In the genomic region with DNA sequence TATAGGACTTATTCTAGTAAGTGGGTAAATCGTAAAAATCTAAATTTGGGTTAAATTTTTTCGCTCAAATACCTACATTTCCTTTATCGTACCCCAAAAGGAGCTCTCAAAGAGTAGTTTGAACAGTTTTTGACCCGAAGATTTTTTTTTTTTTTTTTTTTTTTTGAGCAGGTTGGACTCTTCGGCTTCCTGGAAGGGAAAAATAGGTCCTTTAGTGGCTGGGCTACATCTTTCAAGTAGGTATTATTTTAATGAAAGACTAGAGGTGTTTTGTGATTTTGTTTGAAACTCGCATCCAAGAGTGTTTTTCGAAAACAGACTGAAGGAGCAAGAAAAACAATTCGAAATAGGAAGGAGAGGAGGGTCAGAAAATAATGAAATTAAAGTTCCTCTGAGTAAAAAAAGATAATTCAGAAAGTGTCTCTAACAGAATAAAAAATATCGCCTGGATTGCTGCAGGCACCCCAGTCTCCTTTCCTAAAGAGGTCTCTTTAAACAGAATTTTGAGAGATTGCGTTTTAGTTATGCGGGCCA, we compare ENCODE assay signal across 8 cellular contexts. TPM values are rescaled to one million over a fixed set of nuclear protein-coding genes. Genes with fewer than 3 reads are reported as not detected.
DNase-seq lines count a peak whose midpoint lies in the region; ATAC-seq, FAIRE-seq and TF ChIP-seq lines count a peak whose summit lies in the region.

No MANE protein-coding gene starts in this region.

- in situ Hi-C loops in astrocyte of the cerebellum (cut with HindIII; ENCODE audit: low sequenced_read_pairs): loop anchor here (25.0 kb wide), 1 partner anchor 336 kb away; no protein-coding TSS in a partner anchor

- no peak for DNase-seq in BJ (ENCODE audit: low read depth)
- no peak for DNase-seq in astrocyte of the cerebellum (ENCODE audit: low read depth)
- DNase-seq in lower leg skin (ENCODE audit: low spot score in 2 of 2): no peak
- DNase-seq in OCI-M2 (lab: John Stamatoyannopoulos, UW; ENCODE audit: unreplicated experiment): no peak
- DNase-seq in urothelium cell line (ENCODE audit: low spot score): no peak

- H3K9me3 ChIP-seq in HUES48 (ENCODE audit: control insufficient read depth, insufficient read depth, low read length): no peaks in the 10 kb centered on the region

- H3K9ac ChIP-seq in HUES48 (ENCODE audit: low read depth, low read length): peak overlapping the region; percentile 80; the same call in 1 of the 2 replicates

- H3K4me3 ChIP-seq in BJ (ENCODE audit: low read depth, low read length): peak overlapping the region; percentile 89
- H3K4me3 ChIP-seq in HUES48 (ENCODE audit: low read depth, low read length): peak overlapping the region; percentile 79
- H3K4me3 ChIP-seq in astrocyte of the cerebellum (ENCODE audit: low read depth, low read length): peak overlapping the region; percentile 66
- H3K4me3 ChIP-seq in lower leg skin (ENCODE audit: low read depth, poor library complexity, severe bottlenecking): peak overlapping the region; percentile 67
- peak overlapping the region; percentile 77 for H3K4me3 ChIP-seq in urinary bladder (ENCODE audit: low read depth, low read length)

- TF ChIP-seq CTCF in BJ (IDR thresholded peaks at IDR 0.05; ENCODE audit: insufficient read depth, low read depth, low read length) (no peak), astrocyte of the cerebellum (IDR thresholded peaks at IDR 0.05; ENCODE audit: low read depth, low read length, missing control alignments) (no peak), lower leg skin (IDR thresholded peaks at IDR 0.05) (no peak)

- WGBS in lower leg skin, 2 donors: 7 to 8% methylated on average over 11 of the region's 11 CpGs
- whole genome bisulfite sequencing in urinary bladder: 20% methylated on average over 11 of the region's 11 CpGs

- peak overlapping the region; percentile 97 for H3K27ac ChIP-seq in HUES48 (ENCODE audit: low read depth, low read length)
- peak overlapping the region; percentile 100 for H3K27ac ChIP-seq in urinary bladder (ENCODE audit: low read depth)

- H3K27me3 ChIP-seq in BJ (ENCODE audit: control insufficient read depth, insufficient read depth, low read length) (no peaks in the 10 kb centered on the region), HUES48 (ENCODE audit: control insufficient read depth, insufficient read depth, low read length) (peaks cover 35% of the 10 kb centered on the region)

- H3K36me3 ChIP-seq in BJ (ENCODE audit: control insufficient read depth, insufficient read depth, low read length) (no peaks in the 10 kb centered on the region; the same call in none of the 2 replicates), HUES48 (ENCODE audit: control insufficient read depth, insufficient read depth, low read length) (peaks cover 38% of the 10 kb centered on the region), urinary bladder (ENCODE audit: insufficient read depth) (no peaks in the 10 kb centered on the region)

- CTCF ChIA-PET in BJ (lab: Yijun Ruan, JAX): interaction anchor here (1.7 kb wide), 1 partner anchor 14 kb away, joined by 6 read pairs; no protein-coding TSS in a partner anchor

- H3K4me1 ChIP-seq in HUES48 (ENCODE audit: control insufficient read depth, insufficient read depth, low read length) (peaks cover 33% of the 10 kb centered on the region), urinary bladder (ENCODE audit: insufficient read depth) (no peaks in the 10 kb centered on the region)

- no peak for ATAC-seq in GM21381 (IDR thresholded peaks at IDR 0.05; ENCODE audit: unreplicated experiment)

- POLR2A ChIA-PET in BJ (lab: Charles Lee): no interaction called here

- no peak for FAIRE-seq in urothelium cell line (lab: Jason Lieb, UNC)

- intact Hi-C loops in lower leg skin (cut with DNase I; ENCODE audit: low total_unique reads): loop anchor here (10.0 kb wide), 1 partner anchor 1998 kb away; the partner anchor contains the start of gene YBX3

- no peak for TF ChIP-seq POLR2A in lower leg skin (IDR thresholded peaks at IDR 0.05)

RNA-seq across cellular contexts. Expression of gene CDKN1B, which starts 6.0 kb away (rescaled TPM):
- 19.7 and 21.7 TPM in 2 replicates for polyA plus RNA-seq in BJ (2011; rRNA removed)
- 11.6 and 17.5 TPM in 2 replicates for polyA minus RNA-seq in BJ (2011; rRNA and poly(A)+ RNA removed)
- 100 to 1,000 TPM in 3 of 4 donors, 10 to 100 TPM in 1; 74.3 to 104 (median 101) TPM for total RNA-seq in lower leg skin
- total RNA-seq in urinary bladder: 73.6 TPM
- 52.1 TPM for polyA plus RNA-seq in urinary bladder

RNA-seq across cellular contexts. Expression of gene GPR19, which starts 27.2 kb away (rescaled TPM):
- 0.42 and 0.60 TPM in 2 replicates for polyA plus RNA-seq in BJ (2011; rRNA removed)
- 0.21 and 0.57 TPM in 2 replicates for polyA minus RNA-seq in BJ (2011; rRNA and poly(A)+ RNA removed)
- under 1 TPM in 1 of 4 donors, not detected in 3; 0.13 TPM for total RNA-seq in lower leg skin
- 1.1 TPM for total RNA-seq in urinary bladder
- polyA plus RNA-seq in urinary bladder: 0.13 TPM
